Comparison of ENCODE assay signal across 10 cellular contexts in genomic region chr20:57747889-57748456, GRCh38. TPM values are rescaled to one million over a fixed set of nuclear protein-coding genes. Genes with fewer than 3 reads are reported as not detected.
DNase-seq lines count a peak whose midpoint lies in the region; ATAC-seq and TF ChIP-seq lines count a peak whose summit lies in the region.
"Had no signal": no experiment of that assay in that cellular context is flagged by ENCODE, and none has a peak within 500 bp of the region (broad histone marks: within the 10 kb centered on the region; RNA-seq: fewer than 3 reads in every experiment).

No MANE protein-coding gene starts in this region.

- H3K4me2 ChIP-seq in IMR-90 (ENCODE audit: low read depth, low read length), result peak overlapping the region; percentile 27; the same call in 1 of the 2 replicates

- no peak for TF ChIP-seq POLR2A in IMR-90 (IDR thresholded peaks at IDR 0.05; ENCODE audit: low read depth, low read length)

- TF ChIP-seq RAD21 in IMR-90 (IDR thresholded peaks at IDR 0.05; ENCODE audit: low read length), result no peak

- H4K8ac ChIP-seq in IMR-90 (ENCODE audit: low read depth in 2 of 2, low read length in 2 of 2), result no peak overlapping the region

- no peak overlapping the region for H2BK15ac ChIP-seq in IMR-90 (ENCODE audit: low read depth, low read length)

- no peak overlapping the region for H2BK5ac ChIP-seq in IMR-90 (ENCODE audit: low read depth, low read length, poor library complexity, severe bottlenecking)

- H3K4ac ChIP-seq in IMR-90 (ENCODE audit: low read depth, low read length), result no peak overlapping the region

- POLR2A ChIA-PET in IMR-90 (lab: Charles Lee; ENCODE audit: unreplicated experiment), result no interaction called here

- H2AK5ac ChIP-seq in IMR-90 (ENCODE audit: low read depth, low read length), result no peak overlapping the region

- H2AK9ac ChIP-seq in IMR-90 (replicated peaks; ENCODE audit: low read depth, low read length, poor library complexity), result no peak overlapping the region

- no peak overlapping the region for H3K14ac ChIP-seq in IMR-90 (replicated peaks; ENCODE audit: low read depth, low read length)

- H3K27me3 ChIP-seq in IMR-90 (ENCODE audit: control insufficient read depth, insufficient read depth, low read length) (peaks cover 20% of the 10 kb centered on the region), brain microvascular endothelial cell (replicated peaks) (no peaks in the 10 kb centered on the region), subcutaneous abdominal adipose tissue (ENCODE audit: control insufficient read depth in 5 of 5, insufficient read depth in 4 of 5, low read length in 5 of 5) (peaks cover 0 to 3% (median 0%) of the 10 kb centered on the region in 5 donors)

- H3K9ac ChIP-seq in IMR-90 (ENCODE audit: low read depth, low read length), result no peak overlapping the region
- peak overlapping the region in 2 of 5 donors; percentile 58 to 63 for H3K9ac ChIP-seq in subcutaneous abdominal adipose tissue (ENCODE audit: low read length in 5 of 5)

- no peak overlapping the region for H3K56ac ChIP-seq in IMR-90 (ENCODE audit: extremely low read depth, insufficient read depth, low read length)

- DNase-seq in IMR-90 (no peak), brain microvascular endothelial cell (peak; percentile 4), mesothelial cell of epicardium (ENCODE audit: low spot score in 2 of 2, unreplicated experiment in 2 of 2) (no peak), type B pancreatic cell (ENCODE audit: extremely low spot score, unreplicated experiment) (no peak)
- DNase-seq: NCI-H510A had no signal

- no peak overlapping the region for H4K5ac ChIP-seq in IMR-90 (ENCODE audit: low read depth, low read length)

- H3K36me3 Mint-ChIP-seq in mesothelial cell of epicardium (no peaks in the 10 kb centered on the region), type B pancreatic cell (no peaks in the 10 kb centered on the region)
- H3K36me3 Mint-ChIP-seq: activated CD8-positive, alpha-beta memory T cell treated with anti-CD3 and anti-CD28 coated beads, Interleukin-2, amount 10 ng/mL, durations not matched to agents 7 days and 5 days had no signal

- H3K9me3 ChIP-seq in IMR-90 (ENCODE audit: control insufficient read depth, insufficient read depth, low read length) (peaks cover 3% of the 10 kb centered on the region; the same call in 1 of the 2 replicates), subcutaneous abdominal adipose tissue (ENCODE audit: control insufficient read depth in 5 of 5, low read length in 5 of 5) (peaks cover 0 to 5% (median 3%) of the 10 kb centered on the region in 5 donors)

- no peak overlapping the region for H2BK20ac ChIP-seq in IMR-90 (ENCODE audit: low read depth, low read length)

- H3K9me3 Mint-ChIP-seq in mesothelial cell of epicardium (no peaks in the 10 kb centered on the region), type B pancreatic cell (no peaks in the 10 kb centered on the region)

- no peaks in the 10 kb centered on the region; the same call in 1 of the 2 replicates for H4K20me1 ChIP-seq in IMR-90 (ENCODE audit: insufficient read depth, low read length)

- H3K18ac ChIP-seq in IMR-90 (ENCODE audit: low read depth, low read length), result no peak overlapping the region

- in situ Hi-C loops in IMR-90 (cut with MboI; ENCODE audit: low sequenced_read_pairs), result no loop called here
- in situ Hi-C loops in brain microvascular endothelial cell (cut with HindIII; ENCODE audit: low pct_ligation_motif_present, low sequenced_read_pairs), result no loop called here

- H2BK120ac ChIP-seq in IMR-90 (ENCODE audit: low read depth, low read length), result no peak overlapping the region

- H3K23ac ChIP-seq in IMR-90 (ENCODE audit: low read depth, low read length), result no peak overlapping the region

- H2AFZ ChIP-seq in IMR-90 (replicated peaks; ENCODE audit: low read length, poor library complexity), result peak overlapping the region; percentile 71

- H3K27me3 Mint-ChIP-seq in mesothelial cell of epicardium (ENCODE audit: low read depth), result no peaks in the 10 kb centered on the region
- H3K27me3 Mint-ChIP-seq in type B pancreatic cell, result peaks cover 6% of the 10 kb centered on the region

- H3K79me1 ChIP-seq in IMR-90 (ENCODE audit: low read depth in 1 of 2, low read length in 2 of 2), result no peaks in the 10 kb centered on the region

- H3K4me1 Mint-ChIP-seq in mesothelial cell of epicardium, result peaks cover 29% of the 10 kb centered on the region
- peaks cover 17% of the 10 kb centered on the region for H3K4me1 Mint-ChIP-seq in type B pancreatic cell (ENCODE audit: unreplicated experiment)

- TF ChIP-seq CTCF in IMR-90 (conservative IDR thresholded peaks at IDR 0.05; ENCODE audit: low read depth, low read length) (no peak), brain microvascular endothelial cell (IDR thresholded peaks at IDR 0.05; ENCODE audit: low read depth, low read length, missing control alignments) (no peak), mesothelial cell of epicardium (IDR thresholded peaks at IDR 0.05; ENCODE audit: unreplicated experiment) (no peak), type B pancreatic cell (conservative IDR thresholded peaks at IDR 0.05) (no peak)

- H3K9me1 ChIP-seq in IMR-90 (ENCODE audit: insufficient read depth, low read length), result no peaks in the 10 kb centered on the region

- H3K27ac ChIP-seq in IMR-90 (ENCODE audit: insufficient read depth, low read length) (no peak overlapping the region), brain microvascular endothelial cell (no peak overlapping the region), subcutaneous abdominal adipose tissue (ENCODE audit: low read depth, low read length) (peak overlapping the region; percentile 77)

- peaks cover 6% of the 10 kb centered on the region for H3K4me1 ChIP-seq in IMR-90 (ENCODE audit: control insufficient read depth, insufficient read depth, low read length)
- H3K4me1 ChIP-seq in subcutaneous abdominal adipose tissue (ENCODE audit: control insufficient read depth in 5 of 5, insufficient read depth in 5 of 5, low read length in 5 of 5), result peaks cover 10 to 40% (median 32%) of the 10 kb centered on the region in 5 donors

- no TSS peak for BruUV-seq in IMR-90 (replicated peaks; lab: Mats Ljungman, UMichigan)

- CTCF ChIA-PET in IMR-90 (lab: Yijun Ruan, JAX), result no interaction called here

- H3K36me3 ChIP-seq in IMR-90 (ENCODE audit: control insufficient read depth, insufficient read depth, low read length) (no peaks in the 10 kb centered on the region), brain microvascular endothelial cell (replicated peaks) (no peaks in the 10 kb centered on the region), subcutaneous abdominal adipose tissue (ENCODE audit: control insufficient read depth in 5 of 5, insufficient read depth in 5 of 5, low read length in 5 of 5) (no peaks in the 10 kb centered on the region)

- intact Hi-C loops in IMR-90 (cut with micrococcal nuclease), result no loop called here

- no peak; the same call in 1 of the 2 replicates for ATAC-seq in IMR-90 (ENCODE audit: low read depth)
- ATAC-seq in HG02798 (IDR thresholded peaks at IDR 0.05; ENCODE audit: poor library complexity, unreplicated experiment), result no peak
- ATAC-seq in GM21367 (IDR thresholded peaks at IDR 0.05; ENCODE audit: unreplicated experiment), result no peak
- no peak for ATAC-seq in HG03108 (IDR thresholded peaks at IDR 0.05; ENCODE audit: unreplicated experiment)

- H3K4me3 Mint-ChIP-seq in mesothelial cell of epicardium, result no peak overlapping the region
- no peak overlapping the region for H3K4me3 Mint-ChIP-seq in type B pancreatic cell

- H3K27ac Mint-ChIP-seq in mesothelial cell of epicardium (peak overlapping the region; percentile 28), type B pancreatic cell (no peak overlapping the region)
- H3K27ac Mint-ChIP-seq: activated CD8-positive, alpha-beta memory T cell treated with anti-CD3 and anti-CD28 coated beads, Interleukin-2, amount 10 ng/mL, durations not matched to agents 7 days and 5 days had no signal

- H4K91ac ChIP-seq in IMR-90 (ENCODE audit: insufficient read depth, low read depth, low read length), result no peak overlapping the region

- dilution Hi-C loops in IMR-90 (cut with HindIII; ENCODE audit: low sequenced_read_pairs, unreplicated experiment), result no loop called here

- 48% methylated on average over 6 of the region's 18 CpGs; no CpG with 5 or more reads in 1 of the 2 experiments for WGBS in IMR-90 (ENCODE audit: extremely low coverage in 2 of 2, insufficient read length in 1 of 2), 2 experiments

- H3K4me3 ChIP-seq in IMR-90 (ENCODE audit: insufficient read depth, low read depth, low read length) (no peak overlapping the region), brain microvascular endothelial cell (ENCODE audit: low read depth, low read length) (no peak overlapping the region), subcutaneous abdominal adipose tissue (ENCODE audit: low read depth in 1 of 5, low read length in 5 of 5) (peak overlapping the region in 3 of 5 donors; percentile 26 to 61 (median 39))

TF ChIP-seq in IMR-90, 13 proteins besides CTCF, POLR2A, EP300 and RAD21 (continues in another document):
- TF ChIP-seq ELK1 (IDR thresholded peaks at IDR 0.05; ENCODE audit: borderline replicate concordance, low read depth, low read length) (no peak), FOS (IDR thresholded peaks at IDR 0.05; ENCODE audit: low read depth, low read length) (no peak), USF2 (IDR thresholded peaks at IDR 0.05; ENCODE audit: low read depth, low read length) (no peak), BHLHE40 (IDR thresholded peaks at IDR 0.05; ENCODE audit: low read depth, low read length) (no peak), CEBPB (IDR thresholded peaks at IDR 0.05; ENCODE audit: low read depth, low read length) (no peak)

RNA-seq across cellular contexts. Expression of gene PMEPA1, which starts 38.2 kb away (rescaled TPM):
- total RNA-seq in IMR-90 (2012; rRNA removed) (1.4 and 2.0 TPM in 2 replicates), mesothelial cell of epicardium (39.7 to 40.7 TPM (median 39.9 TPM) in 3 replicates), type B pancreatic cell (ENCODE audit: low replicate concordance) (4.3 and 8.8 TPM in 2 replicates)
- 6.9 and 11.0 TPM in 2 replicates for polyA plus RNA-seq in IMR-90 (2012; rRNA removed)
- 2.9 and 9.8 TPM in 2 replicates for polyA plus RNA-seq in IMR-90 (2012; cell fraction: cytosol; rRNA removed)
- polyA plus RNA-seq in IMR-90 (2012; cell fraction: nucleus; rRNA removed; ENCODE audit: low replicate concordance), result 3.2 and 9.0 TPM in 2 replicates

Comparison
In these comparisons a context has a peak if more than half of its experiments do, and no peak if none do; other contexts are left out.
1. H3K4me3 ChIP-seq: peak in subcutaneous abdominal adipose tissue (3 of 5); none in IMR-90 (single experiment) and brain microvascular endothelial cell (single experiment).